In genomic region chr11:20604295-20604803, GRCh38 we compare ENCODE assay signal across 4 cellular contexts. TPM values are rescaled to one million over a fixed set of nuclear protein-coding genes. Genes with fewer than 3 reads are reported as not detected.
"Had no signal": no experiment of that assay in that cellular context is flagged by ENCODE, and none has a peak within 500 bp of the region (broad histone marks: within the 10 kb centered on the region; RNA-seq: fewer than 3 reads in every experiment).

No MANE protein-coding gene starts in this region.

- DNase-seq: GDM1, GF-D8 had no signal

- ATAC-seq: GM12878 had no signal

- H3K4me3 ChIP-seq: GM12878 had no signal

RNA-seq across cellular contexts. Expression of gene SLC6A5, which starts 4.9 kb away (rescaled TPM):
- total RNA-seq: G401, GM12878 had no signal
